8 cellular contexts compared by ENCODE assay signal in the genomic region with DNA sequence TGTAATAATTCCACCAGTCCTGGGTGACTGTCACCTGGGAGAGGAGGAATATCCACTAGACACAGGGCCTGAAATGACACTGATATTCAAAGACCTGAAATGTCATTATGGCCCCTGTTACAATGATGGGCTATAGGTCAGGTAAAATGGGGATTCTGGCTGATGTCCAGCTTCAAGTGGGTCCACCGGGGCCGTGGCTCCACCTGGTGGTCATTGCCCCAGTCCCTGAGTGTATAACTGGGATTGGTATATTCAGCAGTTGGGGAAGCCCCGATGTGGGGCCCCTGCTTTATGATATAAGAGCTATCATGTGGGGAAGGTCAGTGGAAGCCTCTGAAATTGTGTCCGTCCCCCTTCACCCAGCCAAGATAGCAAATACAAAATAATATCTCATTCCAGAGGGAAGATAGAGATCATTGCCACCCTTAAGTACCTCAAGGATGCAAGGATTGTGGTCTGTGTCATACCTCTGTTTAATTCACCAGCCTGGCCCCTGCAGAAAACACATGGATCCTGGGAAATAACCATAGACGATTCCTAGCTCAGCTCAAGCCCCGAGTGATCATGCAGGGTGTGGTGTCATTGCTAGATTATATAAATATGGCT. TPM values are rescaled to one million over a fixed set of nuclear protein-coding genes. Genes with fewer than 3 reads are reported as not detected.
DNase-seq lines count a peak whose midpoint lies in the region; ATAC-seq lines count a peak whose summit lies in the region.

No MANE protein-coding gene starts in this region.

- peaks cover 16% of the 10 kb centered on the region for H3K4me1 Mint-ChIP-seq in activated naive CD4-positive, alpha-beta T cell treated with anti-CD3 and anti-CD28 coated beads, Interleukin-2, amount 10 ng/mL, durations not matched to agents 7 days and 5 days

- CTCF ChIA-PET in activated naive CD4-positive, alpha-beta T cell treated with anti-CD3 and anti-CD28 coated beads, Interleukin-2, amount 10 ng/mL, durations not matched to agents 7 days and 5 days (lab: Charles Lee) = interaction anchor here (0.6 to 15.2 kb wide), 12 partner anchors 11 to 286 kb away, joined by 3 to 233 read pairs (median 4); a partner anchor contains a TSS

- DNase-seq in COLO668 (lab: John Stamatoyannopoulos, UW; ENCODE audit: unreplicated experiment) (peak; percentile 62), HPDE6-E6E7 (ENCODE audit: extremely low spot score) (peak; percentile 76), SK-N-DZ (ENCODE audit: low spot score) (peak; percentile 73), Right ventricle myocardium superior (peak; percentile 81), renal cortical epithelial cell (ENCODE audit: low read depth) (peak; percentile 30), DMS114 treated with DMSO at 0.1 percent for 48 hours (lab: John Stamatoyannopoulos, UW; ENCODE audit: unreplicated experiment) (no peak)
- peak; percentile 69 for DNase-seq in activated naive CD4-positive, alpha-beta T cell treated with anti-CD3 and anti-CD28 coated beads, Interleukin-2, amount 10 ng/mL, durations not matched to agents 7 days and 5 days

- H3K4me3 Mint-ChIP-seq in activated naive CD4-positive, alpha-beta T cell treated with anti-CD3 and anti-CD28 coated beads, Interleukin-2, amount 10 ng/mL, durations not matched to agents 7 days and 5 days = no peak overlapping the region

- intact Hi-C loops in Right ventricle myocardium superior (cut with DNase I) = loop anchor here (5.0 kb wide), 2 partner anchors 97 to 207 kb away; no protein-coding TSS in a partner anchor

- H3K9me3 Mint-ChIP-seq in activated naive CD4-positive, alpha-beta T cell treated with anti-CD3 and anti-CD28 coated beads, Interleukin-2, amount 10 ng/mL, durations not matched to agents 7 days and 5 days = no peaks in the 10 kb centered on the region

- H3K27me3 Mint-ChIP-seq in activated naive CD4-positive, alpha-beta T cell treated with anti-CD3 and anti-CD28 coated beads, Interleukin-2, amount 10 ng/mL, durations not matched to agents 7 days and 5 days = no peaks in the 10 kb centered on the region

- ATAC-seq in Right ventricle myocardium superior (ENCODE audit: poor library complexity) (peak; percentile 69), HG03159 (IDR thresholded peaks at IDR 0.05; ENCODE audit: unreplicated experiment) (no peak)

- H3K27ac Mint-ChIP-seq in activated naive CD4-positive, alpha-beta T cell treated with anti-CD3 and anti-CD28 coated beads, Interleukin-2, amount 10 ng/mL, durations not matched to agents 7 days and 5 days = no peak overlapping the region

- no peaks in the 10 kb centered on the region for H3K36me3 Mint-ChIP-seq in activated naive CD4-positive, alpha-beta T cell treated with anti-CD3 and anti-CD28 coated beads, Interleukin-2, amount 10 ng/mL, durations not matched to agents 7 days and 5 days

RNA-seq across cellular contexts. Expression of a gene that starts 19.3 kb away (rescaled TPM):
- 97.1 and 99.5 TPM in 2 replicates for polyA plus RNA-seq in SK-N-DZ (2014; cell fraction: cytosol; rRNA removed)
- polyA plus RNA-seq in SK-N-DZ (2014; cell fraction: nucleus; rRNA removed) = 94.0 and 97.7 TPM in 2 replicates
- total RNA-seq in Right ventricle myocardium superior (45.9 TPM), renal cortical epithelial cell (10.0 and 26.7 TPM in 2 replicates)
